Comparison of ENCODE assay signal across 22 cellular contexts in the genomic region with DNA sequence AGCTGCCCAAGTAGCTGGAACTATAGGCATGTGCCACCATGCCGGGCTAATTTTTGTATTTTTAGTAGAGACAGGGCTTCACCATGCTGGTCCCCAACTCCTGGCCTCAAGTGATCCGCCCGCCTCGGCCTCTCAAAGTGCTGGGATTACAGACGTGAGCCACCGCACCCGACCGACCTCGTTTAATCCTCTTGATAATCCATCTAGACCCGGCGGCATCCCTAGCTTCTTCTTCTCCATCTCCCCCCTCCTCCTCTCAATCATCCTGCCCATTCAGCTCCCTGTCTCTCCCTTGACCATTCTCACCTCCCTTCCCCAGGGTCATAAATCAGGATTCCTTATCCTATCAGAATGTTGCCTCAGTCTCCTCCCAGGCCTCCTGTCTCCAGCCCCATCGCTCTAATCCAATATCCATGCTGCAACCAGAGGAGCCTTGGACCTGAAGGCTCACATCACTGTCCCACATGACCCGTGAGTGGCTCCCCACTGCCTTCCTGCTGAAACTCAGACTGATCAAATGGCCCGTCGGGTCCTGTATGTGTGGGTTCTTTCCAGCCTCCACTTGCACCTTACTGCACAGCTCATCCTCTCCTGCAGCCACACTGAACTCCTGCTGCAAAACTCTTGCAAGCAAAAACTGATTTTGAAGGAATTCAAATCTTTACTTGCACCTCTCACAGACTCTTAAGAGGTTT.
DNase-seq lines count a peak whose midpoint lies in the region; ATAC-seq and TF ChIP-seq lines count a peak whose summit lies in the region.
"Had no signal": no experiment of that assay in that cellular context is flagged by ENCODE, and none has a peak within 500 bp of the region (broad histone marks: within the 10 kb centered on the region; RNA-seq: fewer than 3 reads in every experiment).

No MANE protein-coding gene starts in this region.

- H3K4me1 Mint-ChIP-seq in activated CD4-positive, alpha-beta memory T cell treated with anti-CD3 and anti-CD28 coated beads for 36 hours (ENCODE audit: low read depth) = no peaks in the 10 kb centered on the region
- H3K4me1 Mint-ChIP-seq in activated CD4-positive, alpha-beta memory T cell treated with anti-CD3 and anti-CD28 coated beads, Interleukin-2, amount 10 ng/mL, durations not matched to agents 7 days and 5 days = no peaks in the 10 kb centered on the region
- H3K4me1 Mint-ChIP-seq in nephron progenitor cell (peaks cover 24% of the 10 kb centered on the region), type B pancreatic cell (ENCODE audit: unreplicated experiment) (peaks cover 4% of the 10 kb centered on the region)
- H3K4me1 Mint-ChIP-seq: IgD-negative memory B cell had no signal

- POLR2A ChIA-PET in activated CD4-positive, alpha-beta memory T cell treated with anti-CD3 and anti-CD28 coated beads for 36 hours (lab: Charles Lee) = no interaction called here
- POLR2A ChIA-PET in activated CD4-positive, alpha-beta memory T cell treated with anti-CD3 and anti-CD28 coated beads, Interleukin-2, amount 10 ng/mL, durations not matched to agents 7 days and 5 days (lab: Charles Lee) = no interaction called here

- H3K9me3 Mint-ChIP-seq in activated CD4-positive, alpha-beta memory T cell treated with anti-CD3 and anti-CD28 coated beads for 36 hours = no peaks in the 10 kb centered on the region
- H3K9me3 Mint-ChIP-seq in activated CD4-positive, alpha-beta memory T cell treated with anti-CD3 and anti-CD28 coated beads, Interleukin-2, amount 10 ng/mL, durations not matched to agents 7 days and 5 days = no peaks in the 10 kb centered on the region
- H3K9me3 Mint-ChIP-seq in nephron progenitor cell (no peaks in the 10 kb centered on the region), type B pancreatic cell (no peaks in the 10 kb centered on the region)
- H3K9me3 Mint-ChIP-seq: CD4-positive, alpha-beta T cell; IgD-negative memory B cell had no signal

- no peak overlapping the region for H3K27ac Mint-ChIP-seq in activated CD4-positive, alpha-beta memory T cell treated with anti-CD3 and anti-CD28 coated beads for 36 hours
- no peak overlapping the region for H3K27ac Mint-ChIP-seq in activated CD4-positive, alpha-beta memory T cell treated with anti-CD3 and anti-CD28 coated beads, Interleukin-2, amount 10 ng/mL, durations not matched to agents 7 days and 5 days
- H3K27ac Mint-ChIP-seq in nephron progenitor cell (peak overlapping the region; percentile 84), type B pancreatic cell (no peak overlapping the region)
- H3K27ac Mint-ChIP-seq: CD4-positive, alpha-beta T cell had no signal

- peak; percentile 3 for DNase-seq in activated CD4-positive, alpha-beta memory T cell treated with anti-CD3 and anti-CD28 coated beads for 36 hours
- DNase-seq in activated CD4-positive, alpha-beta memory T cell treated with anti-CD3 and anti-CD28 coated beads, Interleukin-2, amount 10 ng/mL, durations not matched to agents 7 days and 5 days = no peak
- DNase-seq in activated CD8-positive, alpha-beta memory T cell treated with anti-CD3 and anti-CD28 coated beads, Interleukin-2, amount 50 U/mL, for 48 hours = peak; percentile 34
- DNase-seq in nephron progenitor cell (no peak), type B pancreatic cell (ENCODE audit: extremely low spot score, unreplicated experiment) (peak; percentile 24), SK-N-DZ (ENCODE audit: low spot score) (no peak), COLO829 (ENCODE audit: low spot score) (no peak)
- DNase-seq: ACHN, DMS 273 treated with DMSO at 0.1 percent for 48 hours, DND-41, NCI-H1105, NCI-H146, NCI-H2081, NCI-H2171, NCI-H345, NCI-H524, NCI-H774, SJCRH30 had no signal

- intact Hi-C loops in activated CD4-positive, alpha-beta memory T cell treated with anti-CD3 and anti-CD28 coated beads for 36 hours (cut with micrococcal nuclease) = no loop called here

- no peak for ATAC-seq in HG02571 (IDR thresholded peaks at IDR 0.05; ENCODE audit: unreplicated experiment)
- ATAC-seq: GM12878 had no signal

- H3K36me3 Mint-ChIP-seq in activated CD4-positive, alpha-beta memory T cell treated with anti-CD3 and anti-CD28 coated beads for 36 hours = no peaks in the 10 kb centered on the region
- no peaks in the 10 kb centered on the region for H3K36me3 Mint-ChIP-seq in activated CD4-positive, alpha-beta memory T cell treated with anti-CD3 and anti-CD28 coated beads, Interleukin-2, amount 10 ng/mL, durations not matched to agents 7 days and 5 days (ENCODE audit: low read depth)
- no peaks in the 10 kb centered on the region for H3K36me3 Mint-ChIP-seq in nephron progenitor cell (ENCODE audit: low read depth)
- H3K36me3 Mint-ChIP-seq in type B pancreatic cell = no peaks in the 10 kb centered on the region

- no peak overlapping the region for H3K4me3 Mint-ChIP-seq in activated CD4-positive, alpha-beta memory T cell treated with anti-CD3 and anti-CD28 coated beads for 36 hours
- no peak overlapping the region for H3K4me3 Mint-ChIP-seq in activated CD4-positive, alpha-beta memory T cell treated with anti-CD3 and anti-CD28 coated beads, Interleukin-2, amount 10 ng/mL, durations not matched to agents 7 days and 5 days
- H3K4me3 Mint-ChIP-seq in nephron progenitor cell = no peak overlapping the region
- no peak overlapping the region for H3K4me3 Mint-ChIP-seq in type B pancreatic cell
- H3K4me3 Mint-ChIP-seq: CD4-positive, alpha-beta T cell; IgD-negative memory B cell had no signal

- TF ChIP-seq CTCF in nephron progenitor cell (IDR thresholded peaks at IDR 0.05) = no peak
- TF ChIP-seq CTCF in type B pancreatic cell (conservative IDR thresholded peaks at IDR 0.05) = no peak

- H3K27me3 Mint-ChIP-seq in activated CD4-positive, alpha-beta memory T cell treated with anti-CD3 and anti-CD28 coated beads for 36 hours = peaks cover 2% of the 10 kb centered on the region
- H3K27me3 Mint-ChIP-seq in activated CD4-positive, alpha-beta memory T cell treated with anti-CD3 and anti-CD28 coated beads, Interleukin-2, amount 10 ng/mL, durations not matched to agents 7 days and 5 days = peaks cover 9% of the 10 kb centered on the region
- peaks cover 13% of the 10 kb centered on the region for H3K27me3 Mint-ChIP-seq in nephron progenitor cell (ENCODE audit: low read depth, poor library complexity)
- peaks cover 9% of the 10 kb centered on the region for H3K27me3 Mint-ChIP-seq in type B pancreatic cell
- H3K27me3 Mint-ChIP-seq: IgD-negative memory B cell had no signal

- CTCF ChIA-PET in activated CD4-positive, alpha-beta memory T cell treated with anti-CD3 and anti-CD28 coated beads for 36 hours (lab: Charles Lee) = interaction anchor here (1.3 kb wide), 1 partner anchor 50 kb away, joined by 4 read pairs; no protein-coding TSS in a partner anchor
- CTCF ChIA-PET in activated CD4-positive, alpha-beta memory T cell treated with anti-CD3 and anti-CD28 coated beads, Interleukin-2, amount 10 ng/mL, durations not matched to agents 7 days and 5 days (lab: Charles Lee) = no interaction called here

Comparison
In these comparisons a context has a peak if more than half of its experiments do, and no peak if none do; other contexts are left out.
1. DNase-seq: peak in activated CD4-positive, alpha-beta memory T cell treated with anti-CD3 and anti-CD28 coated beads for 36 hours (single experiment), activated CD8-positive, alpha-beta memory T cell treated with anti-CD3 and anti-CD28 coated beads, Interleukin-2, amount 50 U/mL, for 48 hours (single experiment) and type B pancreatic cell (single experiment); none in activated CD4-positive, alpha-beta memory T cell treated with anti-CD3 and anti-CD28 coated beads, Interleukin-2, amount 10 ng/mL, durations not matched to agents 7 days and 5 days (single experiment), nephron progenitor cell (single experiment), SK-N-DZ (single experiment) and COLO829 (single experiment).